Comparison of ENCODE assay signal across 17 cellular contexts in the genomic region with DNA sequence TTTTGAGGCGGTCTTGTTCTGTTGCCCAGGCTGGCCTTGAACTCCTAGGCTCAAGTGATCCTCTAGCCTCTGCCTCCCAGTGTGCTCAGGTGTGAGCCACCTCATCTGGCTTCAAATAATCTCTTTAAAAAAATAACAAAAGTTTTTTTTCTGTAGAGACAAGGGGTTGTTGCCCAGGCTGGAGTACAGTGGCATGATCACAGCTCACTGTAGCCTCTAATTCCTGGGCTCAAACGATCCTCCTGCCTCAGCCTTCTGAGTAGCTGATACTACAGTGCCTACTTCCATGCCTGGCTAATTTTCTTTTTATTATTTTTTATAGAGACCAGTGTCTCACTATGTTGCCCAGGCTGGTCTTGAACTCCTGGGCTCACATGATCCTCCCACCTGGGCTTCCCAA. TPM values are rescaled to one million over a fixed set of nuclear protein-coding genes. Genes with fewer than 3 reads are reported as not detected.
DNase-seq lines count a peak whose midpoint lies in the region; TF ChIP-seq lines count a peak whose summit lies in the region.
"Had no signal": no experiment of that assay in that cellular context is flagged by ENCODE, and none has a peak within 500 bp of the region (broad histone marks: within the 10 kb centered on the region; RNA-seq: fewer than 3 reads in every experiment).

No MANE protein-coding gene starts in this region.

- H3K27me3 ChIP-seq in BLaER1 treated with 17β-estradiol and CSF1 and Interleukin-3, amounts not matched to agents 10 nM and 100 nM, result no peaks in the 10 kb centered on the region
- no peaks in the 10 kb centered on the region for H3K27me3 ChIP-seq in stomach smooth muscle (ENCODE audit: control insufficient read depth in 1 of 2, insufficient read depth in 2 of 2, low read length in 2 of 2)
- no peaks in the 10 kb centered on the region; the same call in 1 of the 2 replicates for H3K27me3 ChIP-seq in H9 (ENCODE audit: insufficient read depth, low read length)
- H3K27me3 ChIP-seq: BE2C, dorsolateral prefrontal cortex, spleen had no signal

- no peak overlapping the region for H2BK15ac ChIP-seq in H9 (ENCODE audit: low read depth, low read length)

- H3K56ac ChIP-seq in H9 (ENCODE audit: insufficient read length, low read depth, low read length), result no peak overlapping the region

- H3K79me1 ChIP-seq in H9 (ENCODE audit: insufficient read depth, low read depth, low read length, poor library complexity, severe bottlenecking), result peaks cover 3% of the 10 kb centered on the region

- H3K36me3 Mint-ChIP-seq in mesothelial cell of epicardium, result no peaks in the 10 kb centered on the region
- H3K36me3 Mint-ChIP-seq in H9 (ENCODE audit: insufficient read depth in 1 of 3, low read depth in 3 of 3), result no peaks in the 10 kb centered on the region

- H3K18ac ChIP-seq in H9 (ENCODE audit: insufficient read length, low read depth, low read length), result no peak overlapping the region

- no peak overlapping the region for H3K14ac ChIP-seq in H9 (ENCODE audit: insufficient read depth, low read length)

- peaks cover 0 to 26% (median 17%) of the 10 kb centered on the region in 11 experiments; a peak in 14 of 22 replicates for H3K36me3 ChIP-seq in BLaER1 treated with 17β-estradiol and CSF1 and Interleukin-3, amounts not matched to agents 10 nM and 100 nM
- H3K36me3 ChIP-seq in SK-N-MC (ENCODE audit: insufficient read depth, low read length) (peaks cover 11% of the 10 kb centered on the region), stomach smooth muscle (ENCODE audit: control insufficient read depth in 2 of 2, insufficient read depth in 2 of 2, low read length in 2 of 2) (no peaks in the 10 kb centered on the region)

- peaks cover 5% of the 10 kb centered on the region; the same call in 1 of the 2 replicates for H3K79me2 ChIP-seq in H9 (ENCODE audit: insufficient read depth, low read length)

- no CpG with 5 or more reads among the region's 2 CpGs for WGBS in H9 (ENCODE audit: extremely low coverage, insufficient read length, low lambda C conversion rate)

- no peaks in the 10 kb centered on the region for H3K9me3 ChIP-seq in BLaER1 treated with 17β-estradiol and CSF1 and Interleukin-3, amounts not matched to agents 10 nM and 100 nM (replicated peaks in 1 of 11)
- H3K9me3 ChIP-seq in SK-N-MC (ENCODE audit: low read depth, low read length), result no peaks in the 10 kb centered on the region
- no peaks in the 10 kb centered on the region for H3K9me3 ChIP-seq in stomach smooth muscle (ENCODE audit: control insufficient read depth in 2 of 2, low read length in 2 of 2)
- H3K9me3 ChIP-seq in H9 (ENCODE audit: control insufficient read depth, low read depth, low read length), result no peaks in the 10 kb centered on the region
- H3K9me3 ChIP-seq: BE2C, spleen had no signal

- no peak overlapping the region for H3K4ac ChIP-seq in H9 (ENCODE audit: low read depth, low read length)

- no peak overlapping the region for H4K5ac ChIP-seq in H9 (ENCODE audit: insufficient read length, low read depth, low read length)

- H3K27ac Mint-ChIP-seq in mesothelial cell of epicardium, result peak overlapping the region; percentile 64
- H3K27ac Mint-ChIP-seq in H9, result no peak overlapping the region
- H3K27ac Mint-ChIP-seq: activated T-helper 2 cell treated with anti-CD3 and anti-CD28 coated beads, Interferon-gamma antibody, Interleukin-2, Interleukin-4, amounts not matched to agents 10 μg/mL and 5 μg/mL and 100 μg/mL, durations not matched to agents 14 hours and 24 hours and 36 hours; T-helper 2 cell treated with Interferon-gamma antibody and Interleukin-4, amounts not matched to agents 5 μg/mL and 100 μg/mL, for 36 hours had no signal

- H3T11ph ChIP-seq in H9 (ENCODE audit: low read length), result no peak overlapping the region

- peaks cover 86 to 100% (median 100%) of the 10 kb centered on the region in 11 experiments for H4K20me1 ChIP-seq in BLaER1 treated with 17β-estradiol and CSF1 and Interleukin-3, amounts not matched to agents 10 nM and 100 nM
- no peaks in the 10 kb centered on the region for H4K20me1 ChIP-seq in H9 (ENCODE audit: control insufficient read depth, insufficient read depth, insufficient read length)

- H3K27ac ChIP-seq in BLaER1 treated with 17β-estradiol and CSF1 and Interleukin-3, amounts not matched to agents 10 nM and 100 nM, result peak overlapping the region in 10 of 11 experiments; percentile 34 to 78 (median 66); a peak in 19 of 22 replicates
- H3K27ac ChIP-seq in SK-N-MC, result peak overlapping the region; percentile 81; the same call in 1 of the 2 replicates
- peak overlapping the region; percentile 81 for H3K27ac ChIP-seq in stomach smooth muscle (ENCODE audit: low read length)
- no peak overlapping the region for H3K27ac ChIP-seq in H9 (ENCODE audit: insufficient read length, low read depth, low read length)

- H2AK5ac ChIP-seq in H9 (ENCODE audit: insufficient read length, low read length), result no peak overlapping the region

- no peak overlapping the region for H2BK5ac ChIP-seq in H9 (ENCODE audit: insufficient read length, low read length)

- H4K8ac ChIP-seq in H9 (replicated peaks; ENCODE audit: insufficient read length, low read depth, low read length), result no peak overlapping the region

- H3K23me2 ChIP-seq in H9 (ENCODE audit: insufficient read length, low read depth, low read length, poor library complexity, severe bottlenecking), result no peaks in the 10 kb centered on the region

- no peak for DNase-seq in SK-N-MC (ENCODE audit: low read depth, low spot score)
- no peak for DNase-seq in mesothelial cell of epicardium (ENCODE audit: low spot score in 2 of 2, unreplicated experiment in 2 of 2)
- DNase-seq in H9, result no peak
- no peak for DNase-seq in activated CD8-positive, alpha-beta memory T cell treated with anti-CD3 and anti-CD28 coated beads, Interleukin-2, amount 50 U/mL, for 48 hours
- DNase-seq in H4 (ENCODE audit: low spot score), result no peak
- DNase-seq: BE2C; dorsolateral prefrontal cortex; NCI-H1105 treated with DMSO at 0.1 percent for 48 hours; NCI-H2107; NCI-H524 treated with DMSO at 0.1 percent for 48 hours; SHP77 treated with DMSO at 0.1 percent for 48 hours; spleen; stimulated activated CD8-positive, alpha-beta memory T cell treated with anti-CD3 and anti-CD28 coated beads, Interleukin-4, amount 100 ng/mL, for 48 hours had no signal

- no peak for TF ChIP-seq CTCF in mesothelial cell of epicardium (IDR thresholded peaks at IDR 0.05; ENCODE audit: unreplicated experiment)
- TF ChIP-seq CTCF in H9 (conservative IDR thresholded peaks at IDR 0.05), result no peak

- H4K91ac ChIP-seq in H9 (ENCODE audit: insufficient read length, low read depth, low read length), result no peak overlapping the region

- peaks cover 60 to 85% (median 66%) of the 10 kb centered on the region in 10 experiments for H3K4me1 ChIP-seq in BLaER1 treated with 17β-estradiol and CSF1 and Interleukin-3, amounts not matched to agents 10 nM and 100 nM
- H3K4me1 ChIP-seq in stomach smooth muscle (ENCODE audit: control insufficient read depth, insufficient read depth, low read length) (peaks cover 52% of the 10 kb centered on the region), H9 (ENCODE audit: insufficient read depth, low read length) (no peaks in the 10 kb centered on the region; the same call in 1 of the 2 replicates)
- H3K4me1 ChIP-seq: BE2C had no signal

- H3K4me3 Mint-ChIP-seq in mesothelial cell of epicardium, result no peak overlapping the region
- no peak overlapping the region for H3K4me3 Mint-ChIP-seq in H9
- H3K4me3 Mint-ChIP-seq: T-helper 2 cell treated with Interferon-gamma antibody and Interleukin-4, amounts not matched to agents 5 μg/mL and 100 μg/mL, for 36 hours had no signal

- H3K4me2 ChIP-seq in BLaER1 treated with 17β-estradiol and CSF1 and Interleukin-3, amounts not matched to agents 10 nM and 100 nM, result peak overlapping the region; percentile 12 to 99 (median 72); a peak in 21 of 22 replicates
- no peak overlapping the region for H3K4me2 ChIP-seq in H9 (ENCODE audit: insufficient read depth, insufficient read length, low read length)

- H2BK12ac ChIP-seq in H9 (ENCODE audit: insufficient read length, low read depth, low read length), result no peak overlapping the region

- H2BK120ac ChIP-seq in H9 (ENCODE audit: low read depth, low read length, poor library complexity, severe bottlenecking), result no peak overlapping the region

- no peak overlapping the region for H2BK20ac ChIP-seq in H9 (ENCODE audit: low read depth, low read length, poor library complexity, severe bottlenecking)

- peaks cover 42% of the 10 kb centered on the region for H3K4me1 Mint-ChIP-seq in mesothelial cell of epicardium
- no peaks in the 10 kb centered on the region for H3K4me1 Mint-ChIP-seq in H9

- no peaks in the 10 kb centered on the region for H3K9me3 Mint-ChIP-seq in mesothelial cell of epicardium
- no peaks in the 10 kb centered on the region; a peak in 1 of 5 replicates for H3K9me3 Mint-ChIP-seq in H9
- H3K9me3 Mint-ChIP-seq: activated T-helper 2 cell treated with anti-CD3 and anti-CD28 coated beads, Interferon-gamma antibody, Interleukin-2, Interleukin-4, amounts not matched to agents 10 μg/mL and 5 μg/mL and 100 μg/mL, durations not matched to agents 14 hours and 24 hours and 36 hours; T-helper 2 cell treated with Interferon-gamma antibody and Interleukin-4, amounts not matched to agents 5 μg/mL and 100 μg/mL, for 36 hours had no signal

- no peak overlapping the region for H2AFZ ChIP-seq in H9 (ENCODE audit: low read length)

- no peak overlapping the region for H3K23ac ChIP-seq in H9 (ENCODE audit: insufficient read length, low read depth, low read length)

- H3K9ac ChIP-seq in BLaER1 treated with 17β-estradiol and CSF1 and Interleukin-3, amounts not matched to agents 10 nM and 100 nM, result peak overlapping the region in 10 of 11 experiments; percentile 2 to 63 (median 46); a peak in 15 of 22 replicates
- no peak overlapping the region for H3K9ac ChIP-seq in SK-N-MC (ENCODE audit: insufficient read length)
- H3K9ac ChIP-seq in stomach smooth muscle (ENCODE audit: low read length in 2 of 2), result no peak overlapping the region
- H3K9ac ChIP-seq in H9 (ENCODE audit: extremely low read depth, insufficient read length, low read length), result no peak overlapping the region

- H3K27me3 Mint-ChIP-seq in mesothelial cell of epicardium (ENCODE audit: low read depth) (no peaks in the 10 kb centered on the region), H9 (ENCODE audit: low read depth) (peaks cover 3% of the 10 kb centered on the region)

- no peak overlapping the region for H3K4me3 ChIP-seq in BLaER1 treated with 17β-estradiol and CSF1 and Interleukin-3, amounts not matched to agents 10 nM and 100 nM
- no peak overlapping the region for H3K4me3 ChIP-seq in SK-N-MC
- H3K4me3 ChIP-seq in stomach smooth muscle (ENCODE audit: low read length in 2 of 2), result no peak overlapping the region
- H3K4me3 ChIP-seq: dorsolateral prefrontal cortex, spleen had no signal

RNA-seq across cellular contexts. Expression of a gene that starts 11.7 kb away (rescaled TPM):
- total RNA-seq in mesothelial cell of epicardium (54.6 to 57.3 TPM (median 56.7 TPM) in 3 replicates), H9 (2021) (14.4 and 14.8 TPM in 2 replicates)
- 11.9 and 12.8 TPM in 2 replicates for total RNA-seq in H4 (2014; rRNA removed; shearing (Covaris generic))

Comparison
In these comparisons a context has a peak if more than half of its experiments do, and no peak if none do; other contexts are left out.
1. H3K9ac ChIP-seq: peak in BLaER1 treated with 17β-estradiol and CSF1 and Interleukin-3, amounts not matched to agents 10 nM and 100 nM (10 of 11); none in SK-N-MC (single experiment), stomach smooth muscle (0 of 2) and H9 (single experiment).